In genomic region chr6:108728826-108729225, GRCh38 we compare ENCODE assay signal across 1 cellular context.
A peak's percentile ranks its signal among the peaks of the same experiment; 100 is the strongest.
TF ChIP-seq lines count a peak whose summit lies in the region.

No MANE protein-coding gene starts in this region.

TF ChIP-seq in HepG2, 621 proteins besides CTCF, POLR2A, EP300 and RAD21 (continued from another document):
- TF ChIP-seq, protein P1, sequence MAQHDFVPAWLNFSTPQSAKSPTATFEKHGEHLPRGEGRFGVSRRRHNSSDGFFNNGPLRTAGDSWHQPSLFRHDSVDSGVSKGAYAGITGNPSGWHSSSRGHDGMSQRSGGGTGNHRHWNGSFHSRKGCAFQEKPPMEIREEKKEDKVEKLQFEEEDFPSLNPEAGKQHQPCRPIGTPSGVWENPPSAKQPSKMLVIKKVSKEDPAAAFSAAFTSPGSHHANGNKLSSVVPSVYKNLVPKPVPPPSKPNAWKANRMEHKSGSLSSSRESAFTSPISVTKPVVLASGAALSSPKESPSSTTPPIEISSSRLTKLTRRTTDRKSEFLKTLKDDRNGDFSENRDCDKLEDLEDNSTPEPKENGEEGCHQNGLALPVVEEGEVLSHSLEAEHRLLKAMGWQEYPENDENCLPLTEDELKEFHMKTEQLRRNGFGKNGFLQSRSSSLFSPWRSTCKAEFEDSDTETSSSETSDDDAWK (CRISPR knock-in tag; IDR thresholded peaks at IDR 0.05) = no peak
- no peak; the same call in 1 of the 2 replicates for TF ChIP-seq NR2F6 (IDR thresholded peaks at IDR 0.05)
- no peak for TF ChIP-seq NR2F6 (CRISPR knock-in tag; IDR thresholded peaks at IDR 0.05)
- TF ChIP-seq TEAD3 (CRISPR knock-in tag; optimal IDR thresholded peaks at IDR 0.05; ENCODE audit: borderline replicate concordance) = peak; percentile 87
- no peak for TF ChIP-seq EHMT2 (IDR thresholded peaks at IDR 0.05; ENCODE audit: borderline replicate concordance, low read depth, low read length)
- TF ChIP-seq KMT2A (CRISPR knock-in tag; IDR thresholded peaks at IDR 0.05) = no peak
- TF ChIP-seq SIN3B (IDR thresholded peaks at IDR 0.05; ENCODE audit: low read length) = no peak
- TF ChIP-seq WIZ (CRISPR knock-in tag; IDR thresholded peaks at IDR 0.05) = no peak
- no peak for TF ChIP-seq ZNF333 (CRISPR knock-in tag; IDR thresholded peaks at IDR 0.05; ENCODE audit: borderline replicate concordance)
- no peak for TF ChIP-seq ZFYVE20 (CRISPR knock-in tag; IDR thresholded peaks at IDR 0.05; ENCODE audit: borderline replicate concordance, low read depth)
- no peak for TF ChIP-seq RARG (CRISPR knock-in tag; IDR thresholded peaks at IDR 0.05; ENCODE audit: low read depth)
- TF ChIP-seq, protein P2, sequence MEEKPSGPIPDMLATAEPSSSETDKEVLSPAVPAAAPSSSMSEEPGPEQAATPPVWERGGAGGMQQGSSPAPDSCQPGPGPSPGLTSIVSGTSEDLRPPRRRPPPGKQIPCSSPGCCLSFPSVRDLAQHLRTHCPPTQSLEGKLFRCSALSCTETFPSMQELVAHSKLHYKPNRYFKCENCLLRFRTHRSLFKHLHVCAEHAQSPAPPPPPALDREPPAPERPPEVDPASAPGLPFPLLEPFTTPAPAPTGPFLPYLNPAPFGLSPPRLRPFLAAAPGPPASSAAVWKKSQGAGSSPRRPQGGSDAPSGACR (CRISPR knock-in tag; IDR thresholded peaks at IDR 0.05) = no peak
- no peak for TF ChIP-seq ZMYM3 (CRISPR knock-in tag; IDR thresholded peaks at IDR 0.05)
- no peak for TF ChIP-seq ZKSCAN1 (IDR thresholded peaks at IDR 0.05; ENCODE audit: low read length)
- no peak for TF ChIP-seq ZNF614 (CRISPR knock-in tag; IDR thresholded peaks at IDR 0.05; ENCODE audit: borderline replicate concordance)
- no peak for TF ChIP-seq ISX (CRISPR knock-in tag; conservative IDR thresholded peaks at IDR 0.05)
- no peak for TF ChIP-seq JDP2 (CRISPR knock-in tag; IDR thresholded peaks at IDR 0.05; ENCODE audit: borderline replicate concordance)
- TF ChIP-seq BCLAF1 (IDR thresholded peaks at IDR 0.05) = no peak
- TF ChIP-seq RARA (CRISPR knock-in tag; IDR thresholded peaks at IDR 0.05) = no peak
- no peak for TF ChIP-seq TFDP1 (CRISPR knock-in tag; IDR thresholded peaks at IDR 0.05; ENCODE audit: borderline replicate concordance)
- TF ChIP-seq, protein P3, sequence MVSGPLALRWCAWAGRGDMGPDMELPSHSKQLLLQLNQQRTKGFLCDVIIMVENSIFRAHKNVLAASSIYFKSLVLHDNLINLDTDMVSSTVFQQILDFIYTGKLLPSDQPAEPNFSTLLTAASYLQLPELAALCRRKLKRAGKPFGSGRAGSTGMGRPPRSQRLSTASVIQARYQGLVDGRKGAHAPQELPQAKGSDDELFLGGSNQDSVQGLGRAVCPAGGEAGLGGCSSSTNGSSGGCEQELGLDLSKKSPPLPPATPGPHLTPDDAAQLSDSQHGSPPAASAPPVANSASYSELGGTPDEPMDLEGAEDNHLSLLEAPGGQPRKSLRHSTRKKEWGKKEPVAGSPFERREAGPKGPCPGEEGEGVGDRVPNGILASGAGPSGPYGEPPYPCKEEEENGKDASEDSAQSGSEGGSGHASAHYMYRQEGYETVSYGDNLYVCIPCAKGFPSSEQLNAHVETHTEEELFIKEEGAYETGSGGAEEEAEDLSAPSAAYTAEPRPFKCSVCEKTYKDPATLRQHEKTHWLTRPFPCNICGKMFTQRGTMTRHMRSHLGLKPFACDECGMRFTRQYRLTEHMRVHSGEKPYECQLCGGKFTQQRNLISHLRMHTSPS (CRISPR knock-in tag; IDR thresholded peaks at IDR 0.05; ENCODE audit: low read depth) = no peak
- TF ChIP-seq PHB2 (IDR thresholded peaks at IDR 0.05; ENCODE audit: partially characterized antibody) = no peak
- 0 out of 2 replicates have a peak, but pooled peaks have one; percentile 47 for TF ChIP-seq TARDBP (CRISPR knock-in tag; IDR thresholded peaks at IDR 0.05)
- no peak for TF ChIP-seq ZNF44 (CRISPR knock-in tag; IDR thresholded peaks at IDR 0.05)
- no peak for TF ChIP-seq SPEN (CRISPR knock-in tag; IDR thresholded peaks at IDR 0.05; ENCODE audit: low read depth)
